In the genomic region with DNA sequence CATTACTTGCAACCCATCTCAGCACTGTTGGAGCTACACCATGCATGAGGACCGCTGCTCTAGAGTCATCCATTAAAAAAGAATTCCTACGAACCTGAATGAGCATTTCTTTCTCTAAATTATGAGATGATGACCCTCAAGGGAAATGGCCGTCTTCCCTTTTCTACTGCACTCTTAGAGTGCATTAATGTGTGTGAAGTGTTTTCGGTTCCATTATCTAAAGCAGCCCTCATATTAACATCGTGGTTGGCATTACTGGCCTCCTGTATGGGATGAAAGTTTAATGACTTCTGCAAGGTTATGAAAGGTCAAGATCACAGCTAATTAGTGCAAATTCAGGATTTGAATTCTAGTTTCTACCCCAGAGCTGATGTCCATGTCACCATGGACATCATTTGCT, we compare ENCODE assay signal across 22 cellular contexts. TPM values are rescaled to one million over a fixed set of nuclear protein-coding genes. Genes with fewer than 3 reads are reported as not detected.
A peak's percentile ranks its signal among the peaks of the same experiment; 100 is the strongest.
DNase-seq lines count a peak whose midpoint lies in the region; ATAC-seq and TF ChIP-seq lines count a peak whose summit lies in the region.
"Had no signal": no experiment of that assay in that cellular context is flagged by ENCODE, and none has a peak within 500 bp of the region (broad histone marks: within the 10 kb centered on the region; RNA-seq: fewer than 3 reads in every experiment).

No MANE protein-coding gene starts in this region.

- no peaks in the 10 kb centered on the region for H3F3A ChIP-seq in Loucy (ENCODE audit: low read depth)

- H3K9me3 ChIP-seq in Loucy (ENCODE audit: insufficient read depth, low read depth, low read length): no peaks in the 10 kb centered on the region
- H3K9me3 ChIP-seq: HAP-1, MG63, pancreas, right lobe of liver had no signal

- H3K9me3 Mint-ChIP-seq in activated naive CD4-positive, alpha-beta T cell treated with anti-CD3 and anti-CD28 coated beads for 36 hours: no peaks in the 10 kb centered on the region
- H3K9me3 Mint-ChIP-seq in activated naive CD8-positive, alpha-beta T cell (ENCODE audit: low read depth): no peaks in the 10 kb centered on the region
- no peaks in the 10 kb centered on the region for H3K9me3 Mint-ChIP-seq in stimulated activated memory B cell treated with anti-CD40 and anti-IgM and Interleukin-4, amounts not matched to agents 10 μg/mL and 1 μg/mL and 100 μg/mL, for 72 hours
- H3K9me3 Mint-ChIP-seq: natural killer cell had no signal

- H3K4me3 Mint-ChIP-seq in activated naive CD4-positive, alpha-beta T cell treated with anti-CD3 and anti-CD28 coated beads for 36 hours: no peak overlapping the region
- peak overlapping the region; percentile 40 for H3K4me3 Mint-ChIP-seq in activated naive CD8-positive, alpha-beta T cell
- H3K4me3 Mint-ChIP-seq in stimulated activated memory B cell treated with anti-CD40 and anti-IgM and Interleukin-4, amounts not matched to agents 10 μg/mL and 1 μg/mL and 100 μg/mL, for 72 hours: no peak overlapping the region

- H3K79me2 ChIP-seq in Loucy (ENCODE audit: insufficient read depth, low read length): peaks cover 100% of the 10 kb centered on the region

- no peak for TF ChIP-seq CTCF in Loucy (conservative IDR thresholded peaks at IDR 0.05; ENCODE audit: low read length)

- no peak for ATAC-seq in stimulated activated memory B cell treated with anti-CD40 and anti-IgM and Interleukin-4, amounts not matched to agents 10 μg/mL and 1 μg/mL and 100 μg/mL, for 72 hours
- ATAC-seq in left ventricle myocardium superior: no peak
- ATAC-seq: left cardiac atrium, natural killer cell, pancreas, right lobe of liver, SK-N-SH treated with all-trans-retinoic acid at 6 μM for 48 hours had no signal

- H3K4me2 ChIP-seq in Loucy (ENCODE audit: low read depth, low read length, poor library complexity, severe bottlenecking): peak overlapping the region; percentile 24

- no peak overlapping the region for H2AFZ ChIP-seq in Loucy (ENCODE audit: low read length)

- H3K4me1 ChIP-seq in Loucy (ENCODE audit: insufficient read depth, low read length, poor library complexity, severe bottlenecking): peaks cover 85% of the 10 kb centered on the region
- H3K4me1 ChIP-seq: HAP-1 had no signal

- CTCF ChIA-PET in activated naive CD4-positive, alpha-beta T cell treated with anti-CD3 and anti-CD28 coated beads for 36 hours (lab: Charles Lee): interaction anchor here (0.8 to 2.1 kb wide), 4 partner anchors 9 to 16 kb away, joined by 3 to 10 read pairs (median 4); a partner anchor contains a TSS

- H3K36me3 Mint-ChIP-seq in activated naive CD4-positive, alpha-beta T cell treated with anti-CD3 and anti-CD28 coated beads for 36 hours (ENCODE audit: low read depth): peaks cover 49% of the 10 kb centered on the region
- H3K36me3 Mint-ChIP-seq in activated naive CD8-positive, alpha-beta T cell: peaks cover 41% of the 10 kb centered on the region
- H3K36me3 Mint-ChIP-seq in stimulated activated memory B cell treated with anti-CD40 and anti-IgM and Interleukin-4, amounts not matched to agents 10 μg/mL and 1 μg/mL and 100 μg/mL, for 72 hours: peaks cover 47% of the 10 kb centered on the region
- H3K36me3 Mint-ChIP-seq: natural killer cell had no signal

- no peak for DNase-seq in activated naive CD4-positive, alpha-beta T cell treated with anti-CD3 and anti-CD28 coated beads for 36 hours
- no peak for DNase-seq in activated naive CD4-positive, alpha-beta T cell treated with anti-CD3 and anti-CD28 coated beads, Interleukin-2, amount 50 U/mL, for 16 hours
- no peak for DNase-seq in left ventricle myocardium superior
- DNase-seq in stimulated activated naive CD4-positive, alpha-beta T cell treated with Interleukin-2 at 50 U/mL for 16 hours (lab: John Stamatoyannopoulos, UW): no peak
- DNase-seq in stimulated activated naive CD4-positive, alpha-beta T cell (lab: John Stamatoyannopoulos, UW): no peak
- DNase-seq: activated CD4-positive, CD25-positive, alpha-beta regulatory T cell; activated CD8-positive, alpha-beta memory T cell treated with anti-CD3 and anti-CD28 coated beads for 24 hours; C1 segment of cervical spinal cord; left cardiac atrium; mesendoderm; MG63; natural killer cell; NCI-H146; pancreas; right lobe of liver; T-helper 9 cell had no signal

- peak overlapping the region; percentile 52 for H3K27ac Mint-ChIP-seq in activated naive CD4-positive, alpha-beta T cell treated with anti-CD3 and anti-CD28 coated beads for 36 hours
- peak overlapping the region; percentile 94 for H3K27ac Mint-ChIP-seq in activated naive CD8-positive, alpha-beta T cell
- peak overlapping the region; percentile 65 for H3K27ac Mint-ChIP-seq in stimulated activated memory B cell treated with anti-CD40 and anti-IgM and Interleukin-4, amounts not matched to agents 10 μg/mL and 1 μg/mL and 100 μg/mL, for 72 hours

- H3K4me1 Mint-ChIP-seq in activated naive CD4-positive, alpha-beta T cell treated with anti-CD3 and anti-CD28 coated beads for 36 hours (ENCODE audit: low read depth): peaks cover 97% of the 10 kb centered on the region
- peaks cover 99% of the 10 kb centered on the region for H3K4me1 Mint-ChIP-seq in activated naive CD8-positive, alpha-beta T cell (ENCODE audit: low read depth)
- peaks cover 99% of the 10 kb centered on the region for H3K4me1 Mint-ChIP-seq in stimulated activated memory B cell treated with anti-CD40 and anti-IgM and Interleukin-4, amounts not matched to agents 10 μg/mL and 1 μg/mL and 100 μg/mL, for 72 hours

- peaks cover 91% of the 10 kb centered on the region for H4K20me1 ChIP-seq in Loucy (ENCODE audit: insufficient read depth, low read length, poor library complexity, severe bottlenecking)

- H3K9ac ChIP-seq in Loucy (ENCODE audit: low read depth, low read length, poor library complexity, severe bottlenecking): no peak overlapping the region

- H3K9me2 ChIP-seq in Loucy (replicated peaks; ENCODE audit: low read depth, low read length): no peaks in the 10 kb centered on the region

- H3K27me3 ChIP-seq in Loucy (ENCODE audit: insufficient read depth, low read length, poor library complexity, severe bottlenecking): no peaks in the 10 kb centered on the region
- H3K27me3 ChIP-seq: MG63, pancreas, right lobe of liver had no signal

- H3K36me3 ChIP-seq in Loucy (ENCODE audit: insufficient read depth, low read length): peaks cover 10% of the 10 kb centered on the region; the same call in 1 of the 2 replicates
- H3K36me3 ChIP-seq: HAP-1, pancreas, right lobe of liver had no signal

- H3K27me3 Mint-ChIP-seq in activated naive CD4-positive, alpha-beta T cell treated with anti-CD3 and anti-CD28 coated beads for 36 hours (ENCODE audit: low read depth): no peaks in the 10 kb centered on the region
- no peaks in the 10 kb centered on the region for H3K27me3 Mint-ChIP-seq in activated naive CD8-positive, alpha-beta T cell
- no peaks in the 10 kb centered on the region for H3K27me3 Mint-ChIP-seq in stimulated activated memory B cell treated with anti-CD40 and anti-IgM and Interleukin-4, amounts not matched to agents 10 μg/mL and 1 μg/mL and 100 μg/mL, for 72 hours

- intact Hi-C loops in activated naive CD4-positive, alpha-beta T cell treated with anti-CD3 and anti-CD28 coated beads for 36 hours (cut with micrococcal nuclease): no loop called here
- intact Hi-C loops in left ventricle myocardium superior (cut with micrococcal nuclease): no loop called here

- H3K4me3 ChIP-seq in Loucy (ENCODE audit: low read length, poor library complexity, severe bottlenecking): no peak overlapping the region
- H3K4me3 ChIP-seq: coronary artery, HAP-1, MG63, pancreas, right lobe of liver had no signal

RNA-seq across cellular contexts. Expression of a gene that starts 16.7 kb away (rescaled TPM):
- total RNA-seq in activated naive CD4-positive, alpha-beta T cell treated with anti-CD3 and anti-CD28 coated beads for 36 hours: 100 to 1,000 TPM; 389 to 405 TPM
- total RNA-seq in left ventricle myocardium superior: 19.6 TPM

Comparison
In these comparisons a context has a peak if more than half of its experiments do, and no peak if none do; other contexts are left out.
1. RNA of a gene that starts 16.7 kb away (total RNA-seq): 389 to 405 TPM in activated naive CD4-positive, alpha-beta T cell treated with anti-CD3 and anti-CD28 coated beads for 36 hours; 19.6 TPM in left ventricle myocardium superior (single experiment); every median in the first group is over 10 times any median in the second.
2. Peak in every context shown above with its lines, with median percentiles within 50 percentile points of each other: H3K27ac Mint-ChIP-seq.